Comparison of ENCODE assay signal across 1 cellular context in the genomic region with DNA sequence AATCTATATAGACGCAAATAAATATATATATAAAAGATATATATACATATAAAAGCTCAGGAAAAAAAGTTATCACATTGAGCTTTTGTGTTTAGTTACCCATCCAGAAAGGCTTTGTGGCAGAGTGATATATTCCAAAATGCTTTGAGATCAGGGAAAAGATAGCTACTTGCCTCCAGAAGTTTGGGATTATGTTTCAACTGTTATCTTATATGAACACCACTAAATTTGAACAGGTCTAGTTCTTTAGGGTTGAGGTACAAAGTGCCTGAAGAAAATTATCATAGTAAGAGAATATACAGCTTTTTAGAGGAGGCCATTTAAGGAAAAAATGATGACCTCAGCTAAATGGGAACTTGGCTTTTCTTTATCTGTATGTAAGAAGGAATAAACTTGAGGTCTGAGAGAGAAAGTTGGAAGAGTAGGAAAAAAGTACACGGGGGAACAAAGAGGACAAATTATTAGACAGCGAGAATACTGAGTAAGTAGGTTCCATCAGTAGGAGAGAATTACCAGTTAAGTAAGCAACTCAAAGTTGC.
A peak's percentile ranks its signal among the peaks of the same experiment; 100 is the strongest.
TF ChIP-seq lines count a peak whose summit lies in the region.

No MANE protein-coding gene starts in this region.

TF ChIP-seq in K562, 482 proteins besides CTCF, POLR2A, EP300 and RAD21 (continued from another document):
- TF ChIP-seq C11orf30 (IDR thresholded peaks at IDR 0.05; ENCODE audit: low read depth), result peak; percentile 99
- TF ChIP-seq ARHGAP35 (IDR thresholded peaks at IDR 0.05; ENCODE audit: partially characterized antibody), result no peak
- 0 out of 2 replicates have a peak, but pooled peaks have one; percentile 4 for TF ChIP-seq CBFA2T2 (conservative IDR thresholded peaks at IDR 0.05)
- no peak for TF ChIP-seq TARDBP (IDR thresholded peaks at IDR 0.05)
- peak; percentile 36; the same call in 1 of the 2 replicates for TF ChIP-seq TCF3 (CRISPR knock-in tag; IDR thresholded peaks at IDR 0.05)
- TF ChIP-seq DPF2 (IDR thresholded peaks at IDR 0.05), result peak; percentile 69
- TF ChIP-seq ARID1B (IDR thresholded peaks at IDR 0.05), result peak; percentile 60
- no peak for TF ChIP-seq ILK (tag; IDR thresholded peaks at IDR 0.05; ENCODE audit: borderline replicate concordance, low read depth)
- TF ChIP-seq SMARCA4 (IDR thresholded peaks at IDR 0.05), result 0 out of 2 replicates have a peak, but pooled peaks have one; percentile 44
- TF ChIP-seq SRF (CRISPR knock-in tag; IDR thresholded peaks at IDR 0.05), result peak in 1 of 2 experiments; percentile 64; a peak in 1 of 4 replicates
- no peak for TF ChIP-seq SMAD3 (CRISPR knock-in tag; conservative IDR thresholded peaks at IDR 0.05)
- TF ChIP-seq SAFB (IDR thresholded peaks at IDR 0.05; ENCODE audit: borderline replicate concordance, low read depth, low read length), result no peak
- peak; percentile 98 for TF ChIP-seq MAFG (tag; conservative IDR thresholded peaks at IDR 0.05)
- TF ChIP-seq MAFK (IDR thresholded peaks at IDR 0.05; ENCODE audit: low read length), result peak; percentile 100
- peak; percentile 99 for TF ChIP-seq ZNF316 (IDR thresholded peaks at IDR 0.05)
- TF ChIP-seq MEIS2 (IDR thresholded peaks at IDR 0.05; ENCODE audit: partially characterized antibody), result peak; percentile 26
- TF ChIP-seq TAL1 (IDR thresholded peaks at IDR 0.05), result 0 out of 2 replicates have a peak, but pooled peaks have one; percentile 7
- TF ChIP-seq ZBTB40 (IDR thresholded peaks at IDR 0.05), result 0 out of 2 replicates have a peak, but pooled peaks have one; percentile 12
- no peak for TF ChIP-seq ZBTB40 (CRISPR knock-in tag; IDR thresholded peaks at IDR 0.05)
- peak; percentile 100 for TF ChIP-seq MAFF (IDR thresholded peaks at IDR 0.05; ENCODE audit: low read length)
- TF ChIP-seq DLX4 (CRISPR knock-in tag; IDR thresholded peaks at IDR 0.05), result no peak
